Comparison of ENCODE assay signal across 19 cellular contexts in genomic region chr14:95891742-95892141, GRCh38. TPM values are rescaled to one million over a fixed set of nuclear protein-coding genes. Genes with fewer than 3 reads are reported as not detected.
DNase-seq lines count a peak whose midpoint lies in the region; ATAC-seq and TF ChIP-seq lines count a peak whose summit lies in the region.
"Had no signal": no experiment of that assay in that cellular context is flagged by ENCODE, and none has a peak within 500 bp of the region (broad histone marks: within the 10 kb centered on the region; RNA-seq: fewer than 3 reads in every experiment).

No MANE protein-coding gene starts in this region.

- WGBS in esophagus squamous epithelium, 2 donors, result 31 to 40% methylated on average over 3 of the region's 3 CpGs

- H3K36me3 ChIP-seq in esophagus squamous epithelium, result no peaks in the 10 kb centered on the region
- H3K36me3 ChIP-seq: ascending aorta, spleen had no signal

- no peak overlapping the region for H3K4me3 Mint-ChIP-seq in activated naive CD8-positive, alpha-beta T cell treated with anti-CD3 and anti-CD28 coated beads, Interleukin-2, amount 50 U/mL, for 24 hours
- H3K4me3 Mint-ChIP-seq in activated naive CD8-positive, alpha-beta T cell treated with anti-CD3 and anti-CD28 coated beads for 36 hours, result no peak overlapping the region
- H3K4me3 Mint-ChIP-seq in activated CD4-positive, alpha-beta T cell treated with anti-CD3 and anti-CD28 coated beads, Interleukin-2, amount 10 ng/mL, durations not matched to agents 24 days and 14 days, result no peak overlapping the region

- no peak for DNase-seq in activated naive CD8-positive, alpha-beta T cell treated with anti-CD3 and anti-CD28 coated beads, Interleukin-2, amount 50 U/mL, for 24 hours
- no peak for DNase-seq in activated naive CD8-positive, alpha-beta T cell treated with anti-CD3 and anti-CD28 coated beads for 36 hours
- DNase-seq in NCI-H460 (ENCODE audit: extremely low read depth, low read depth), result peak; percentile 27
- peak; percentile 6 for DNase-seq in epithelial cell of prostate (ENCODE audit: low read depth, low spot score)
- no peak for DNase-seq in SKM-1 treated with dmso at 0.1 percent for 144 hours (lab: John Stamatoyannopoulos, UW; ENCODE audit: unreplicated experiment)
- no peak for DNase-seq in esophagus squamous epithelium (lab: John Stamatoyannopoulos, UW)
- DNase-seq in glomerular visceral epithelial cell (ENCODE audit: extremely low spot score), result no peak
- no peak for DNase-seq in activated CD4-positive, alpha-beta T cell treated with anti-CD3 and anti-CD28 coated beads, Interleukin-2, amount 10 ng/mL, durations not matched to agents 24 days and 14 days
- DNase-seq: DMS153, glutamatergic neuron, KBM-7, kidney glomerular epithelial cell, NCI-H146, NCI-H526, spleen, T-helper 2 cell had no signal

- no peaks in the 10 kb centered on the region for H3K9me3 Mint-ChIP-seq in activated naive CD8-positive, alpha-beta T cell treated with anti-CD3 and anti-CD28 coated beads, Interleukin-2, amount 50 U/mL, for 24 hours
- no peaks in the 10 kb centered on the region for H3K9me3 Mint-ChIP-seq in activated naive CD8-positive, alpha-beta T cell treated with anti-CD3 and anti-CD28 coated beads for 36 hours
- H3K9me3 Mint-ChIP-seq in activated CD4-positive, alpha-beta T cell treated with anti-CD3 and anti-CD28 coated beads, Interleukin-2, amount 10 ng/mL, durations not matched to agents 24 days and 14 days, result no peaks in the 10 kb centered on the region

- H3K9me3 ChIP-seq in esophagus squamous epithelium, result no peaks in the 10 kb centered on the region
- H3K9me3 ChIP-seq: ascending aorta, spleen had no signal

- intact Hi-C loops in esophagus squamous epithelium (cut with DNase I), result no loop called here
- intact Hi-C loops in activated CD4-positive, alpha-beta T cell treated with anti-CD3 and anti-CD28 coated beads, Interleukin-2, amount 10 ng/mL, durations not matched to agents 24 days and 14 days (cut with micrococcal nuclease), result no loop called here

- H3K4me1 ChIP-seq in esophagus squamous epithelium, result no peaks in the 10 kb centered on the region
- H3K4me1 ChIP-seq: spleen had no signal

- ATAC-seq in activated naive CD8-positive, alpha-beta T cell treated with anti-CD3 and anti-CD28 coated beads, Interleukin-2, amount 50 U/mL, for 24 hours, result peak; percentile 15
- ATAC-seq: GM12878 had no signal

- peaks cover 0 to 59% (median 0%) of the 10 kb centered on the region in 4 donors for H3K27me3 ChIP-seq in esophagus squamous epithelium
- H3K27me3 ChIP-seq: ascending aorta had no signal

- H3K27ac Mint-ChIP-seq in activated naive CD8-positive, alpha-beta T cell treated with anti-CD3 and anti-CD28 coated beads, Interleukin-2, amount 50 U/mL, for 24 hours, result no peak overlapping the region
- no peak overlapping the region for H3K27ac Mint-ChIP-seq in activated naive CD8-positive, alpha-beta T cell treated with anti-CD3 and anti-CD28 coated beads for 36 hours
- H3K27ac Mint-ChIP-seq in activated CD4-positive, alpha-beta T cell treated with anti-CD3 and anti-CD28 coated beads, Interleukin-2, amount 10 ng/mL, durations not matched to agents 24 days and 14 days, result no peak overlapping the region

- H3K4me3 ChIP-seq in esophagus squamous epithelium, result no peak overlapping the region
- H3K4me3 ChIP-seq: ascending aorta, GM12878, spleen had no signal

- H3K4me1 Mint-ChIP-seq in activated naive CD8-positive, alpha-beta T cell treated with anti-CD3 and anti-CD28 coated beads, Interleukin-2, amount 50 U/mL, for 24 hours, result no peaks in the 10 kb centered on the region
- no peaks in the 10 kb centered on the region for H3K4me1 Mint-ChIP-seq in activated naive CD8-positive, alpha-beta T cell treated with anti-CD3 and anti-CD28 coated beads for 36 hours
- no peaks in the 10 kb centered on the region for H3K4me1 Mint-ChIP-seq in activated CD4-positive, alpha-beta T cell treated with anti-CD3 and anti-CD28 coated beads, Interleukin-2, amount 10 ng/mL, durations not matched to agents 24 days and 14 days

- no peak for TF ChIP-seq POLR2A in esophagus squamous epithelium (IDR thresholded peaks at IDR 0.05)

- TF ChIP-seq CTCF in esophagus squamous epithelium (IDR thresholded peaks at IDR 0.05), result no peak

- peak overlapping the region; percentile 32 for H3K27ac ChIP-seq in epithelial cell of prostate
- no peak overlapping the region for H3K27ac ChIP-seq in esophagus squamous epithelium
- H3K27ac ChIP-seq: ascending aorta, spleen had no signal

- peaks cover 2% of the 10 kb centered on the region for H3K27me3 Mint-ChIP-seq in activated naive CD8-positive, alpha-beta T cell treated with anti-CD3 and anti-CD28 coated beads, Interleukin-2, amount 50 U/mL, for 24 hours
- H3K27me3 Mint-ChIP-seq in activated naive CD8-positive, alpha-beta T cell treated with anti-CD3 and anti-CD28 coated beads for 36 hours, result peaks cover 4% of the 10 kb centered on the region
- no peaks in the 10 kb centered on the region for H3K27me3 Mint-ChIP-seq in activated CD4-positive, alpha-beta T cell treated with anti-CD3 and anti-CD28 coated beads, Interleukin-2, amount 10 ng/mL, durations not matched to agents 24 days and 14 days

- H3K36me3 Mint-ChIP-seq in activated naive CD8-positive, alpha-beta T cell treated with anti-CD3 and anti-CD28 coated beads, Interleukin-2, amount 50 U/mL, for 24 hours (ENCODE audit: low read depth), result no peaks in the 10 kb centered on the region
- H3K36me3 Mint-ChIP-seq in activated naive CD8-positive, alpha-beta T cell treated with anti-CD3 and anti-CD28 coated beads for 36 hours, result no peaks in the 10 kb centered on the region
- no peaks in the 10 kb centered on the region for H3K36me3 Mint-ChIP-seq in activated CD4-positive, alpha-beta T cell treated with anti-CD3 and anti-CD28 coated beads, Interleukin-2, amount 10 ng/mL, durations not matched to agents 24 days and 14 days (ENCODE audit: low read depth)

RNA-seq across cellular contexts. Expression of gene TUNAR, which starts 15.1 kb away (rescaled TPM):
- not detected for total RNA-seq in activated naive CD8-positive, alpha-beta T cell treated with anti-CD3 and anti-CD28 coated beads for 36 hours
- total RNA-seq in NCI-H460 (2014; rRNA removed; shearing (Covaris generic)), result not detected in 2 replicates
- polyA plus RNA-seq in NCI-H460 (2014; cell fraction: nucleus; rRNA removed), result not detected in 2 replicates
- not detected for total RNA-seq in esophagus squamous epithelium
- not detected in 2 replicates for total RNA-seq in activated CD4-positive, alpha-beta T cell treated with anti-CD3 and anti-CD28 coated beads, Interleukin-2, amount 10 ng/mL, durations not matched to agents 24 days and 14 days
- total RNA-seq: ascending aorta, GM12878, subcutaneous adipose tissue had no signal

Comparison
In these comparisons a context has a peak if more than half of its experiments do, and no peak if none do; other contexts are left out.
1. DNase-seq: peak in NCI-H460 (single experiment) and epithelial cell of prostate (single experiment); none in activated naive CD8-positive, alpha-beta T cell treated with anti-CD3 and anti-CD28 coated beads, Interleukin-2, amount 50 U/mL, for 24 hours (single experiment), activated naive CD8-positive, alpha-beta T cell treated with anti-CD3 and anti-CD28 coated beads for 36 hours (single experiment), SKM-1 treated with dmso at 0.1 percent for 144 hours (single experiment), esophagus squamous epithelium (single experiment), glomerular visceral epithelial cell (single experiment) and activated CD4-positive, alpha-beta T cell treated with anti-CD3 and anti-CD28 coated beads, Interleukin-2, amount 10 ng/mL, durations not matched to agents 24 days and 14 days (single experiment).